Comparison of ENCODE assay signal across 1 cellular context in genomic region chr16:17945080-17945601, GRCh38.
TF ChIP-seq lines count a peak whose summit lies in the region.

No MANE protein-coding gene starts in this region.

TF ChIP-seq in HepG2, 621 proteins besides CTCF, POLR2A, EP300 and RAD21 (continued from another document):
- TF ChIP-seq REST (IDR thresholded peaks at IDR 0.05; ENCODE audit: borderline replicate concordance in 1 of 2, low read depth in 1 of 2, low read length in 2 of 2) (no peak), MIER3 (CRISPR knock-in tag; IDR thresholded peaks at IDR 0.05; ENCODE audit: borderline replicate concordance) (no peak), NFE2L2 (IDR thresholded peaks at IDR 0.05; ENCODE audit: low read length) (peak; percentile 72)
